ENCODE assay signal across 17 cellular contexts in the genomic region with DNA sequence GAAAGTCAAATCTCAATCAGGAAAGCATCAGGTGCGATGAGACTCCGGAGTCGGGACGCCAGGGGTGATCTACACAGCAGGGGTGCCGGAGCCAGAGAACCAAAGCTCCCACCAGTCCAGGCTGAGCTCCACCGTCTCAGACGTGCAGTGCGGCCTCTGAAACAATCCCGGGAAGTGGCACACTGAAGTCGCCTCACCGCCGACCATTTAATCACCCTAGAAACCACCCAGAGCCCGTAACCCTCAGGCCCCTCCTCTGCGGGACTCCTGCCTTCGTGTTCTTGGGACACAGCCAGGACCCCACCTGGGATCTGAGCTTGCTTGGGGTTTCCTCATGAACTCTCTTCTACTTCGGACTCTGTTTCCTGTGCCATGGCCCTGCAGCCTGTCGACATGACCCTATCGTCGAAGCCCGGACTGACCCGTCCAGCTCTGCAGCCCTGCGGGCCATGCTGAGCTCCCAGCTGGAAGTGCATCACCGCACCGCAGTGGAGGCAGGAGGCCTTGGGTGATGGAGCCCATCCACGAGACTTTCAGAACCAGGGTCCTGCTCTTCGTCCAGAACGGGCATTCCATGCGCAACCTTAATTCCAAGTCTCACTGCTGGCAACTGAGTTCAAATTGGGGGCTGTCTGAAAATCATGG.
DNase-seq lines count a peak whose midpoint lies in the region; ATAC-seq and TF ChIP-seq lines count a peak whose summit lies in the region.
"Had no signal": no experiment of that assay in that cellular context is flagged by ENCODE, and none has a peak within 500 bp of the region (broad histone marks: within the 10 kb centered on the region; RNA-seq: fewer than 3 reads in every experiment).

No MANE protein-coding gene starts in this region.

- peaks cover 13% of the 10 kb centered on the region for H3K4me1 Mint-ChIP-seq in endodermal cell
- H3K4me1 Mint-ChIP-seq: CD4-positive, CD25-positive, alpha-beta regulatory T cell had no signal

- H3K27me3 ChIP-seq in heart left ventricle (peaks cover 3 to 67% (median 17%) of the 10 kb centered on the region in 9 donors), endodermal cell (ENCODE audit: control insufficient read depth, insufficient read depth, low read length, poor library complexity, severe bottlenecking) (no peaks in the 10 kb centered on the region), osteoblast (ENCODE audit: insufficient read depth, low read length) (no peaks in the 10 kb centered on the region), PC-9 (ENCODE audit: insufficient read depth, low read depth) (peaks cover 79% of the 10 kb centered on the region)
- H3K27me3 ChIP-seq: BLaER1 treated with 17β-estradiol and CSF1 and Interleukin-3, amounts not matched to agents 10 nM and 100 nM had no signal

- CTCF ChIA-PET in PC-9 (lab: Charles Lee), result no interaction called here

- peaks cover under 1% of the 10 kb centered on the region; the same call in 1 of the 2 replicates for H3F3A ChIP-seq in PC-9 (ENCODE audit: insufficient read depth, low read depth)

- peaks cover 3% of the 10 kb centered on the region for H3K9me3 Mint-ChIP-seq in endodermal cell

- ATAC-seq in heart left ventricle (no peak), HG02938 (IDR thresholded peaks at IDR 0.05; ENCODE audit: unreplicated experiment) (no peak)
- ATAC-seq: GM12878, HCT116 had no signal

- H2AFZ ChIP-seq in osteoblast (ENCODE audit: low read length), result no peak overlapping the region
- no peak overlapping the region for H2AFZ ChIP-seq in PC-9

- BruUV-seq in PC-9 (replicated peaks; lab: Mats Ljungman, UMichigan), result no TSS peak

- peaks cover 15% of the 10 kb centered on the region for H3K27me3 Mint-ChIP-seq in endodermal cell (ENCODE audit: insufficient read depth)
- H3K27me3 Mint-ChIP-seq: CD4-positive, CD25-positive, alpha-beta regulatory T cell had no signal

- no peaks in the 10 kb centered on the region for H3K79me2 ChIP-seq in osteoblast (ENCODE audit: insufficient read depth, low read length)
- no peaks in the 10 kb centered on the region for H3K79me2 ChIP-seq in PC-9 (ENCODE audit: low read depth)

- no peak for TF ChIP-seq POLR2A in heart left ventricle (IDR thresholded peaks at IDR 0.05)

- 86 to 89% (median 87%) methylated on average over 28 of the region's 28 CpGs for WGBS in heart left ventricle, 4 donors
- 87% methylated on average over 22 to 28 of the region's 28 CpGs for WGBS in endodermal cell (ENCODE audit: insufficient coverage in 1 of 2, insufficient read length in 1 of 2), 2 experiments

- H3K36me3 Mint-ChIP-seq in endodermal cell (ENCODE audit: low read depth), result no peaks in the 10 kb centered on the region
- H3K36me3 Mint-ChIP-seq: CD4-positive, CD25-positive, alpha-beta regulatory T cell had no signal

- H3K9me3 ChIP-seq in heart left ventricle (no peaks in the 10 kb centered on the region), endodermal cell (ENCODE audit: control insufficient read depth, low read length) (peaks cover 71% of the 10 kb centered on the region), osteoblast (ENCODE audit: low read depth, low read length) (no peaks in the 10 kb centered on the region), PC-9 (ENCODE audit: insufficient read depth, low read depth) (no peaks in the 10 kb centered on the region)

- H4K20me1 ChIP-seq in osteoblast (ENCODE audit: insufficient read depth, low read length) (no peaks in the 10 kb centered on the region), PC-9 (ENCODE audit: insufficient read depth) (no peaks in the 10 kb centered on the region)
- H4K20me1 ChIP-seq: BLaER1 treated with 17β-estradiol and CSF1 and Interleukin-3, amounts not matched to agents 10 nM and 100 nM had no signal

- H3K27ac ChIP-seq in heart left ventricle, result no peak overlapping the region
- no peak overlapping the region for H3K27ac ChIP-seq in endodermal cell (ENCODE audit: low read depth, low read length)
- no peak overlapping the region for H3K27ac ChIP-seq in osteoblast (ENCODE audit: low read depth, low read length)
- H3K27ac ChIP-seq in PC-9, result no peak overlapping the region
- H3K27ac ChIP-seq: BLaER1 treated with 17β-estradiol and CSF1 and Interleukin-3, amounts not matched to agents 10 nM and 100 nM had no signal

- H3K36me3 ChIP-seq in heart left ventricle (no peaks in the 10 kb centered on the region), endodermal cell (ENCODE audit: control insufficient read depth, insufficient read depth, low read length) (no peaks in the 10 kb centered on the region), osteoblast (ENCODE audit: insufficient read depth, low read length) (no peaks in the 10 kb centered on the region), PC-9 (ENCODE audit: low read depth) (no peaks in the 10 kb centered on the region)

- H3K9ac ChIP-seq in endodermal cell (ENCODE audit: extremely low read depth, low read length, poor library complexity, severe bottlenecking), result no peak overlapping the region
- H3K9ac ChIP-seq: BLaER1 treated with 17β-estradiol and CSF1 and Interleukin-3, amounts not matched to agents 10 nM and 100 nM had no signal

- POLR2A ChIA-PET in PC-9 (lab: Charles Lee; ENCODE audit: unreplicated experiment), result no interaction called here

- H3K4me3 Mint-ChIP-seq in endodermal cell, result no peak overlapping the region
- H3K4me3 Mint-ChIP-seq: CD4-positive, CD25-positive, alpha-beta regulatory T cell had no signal

- H3K4me2 ChIP-seq in osteoblast (ENCODE audit: insufficient read depth, low read length), result no peak overlapping the region
- no peak overlapping the region for H3K4me2 ChIP-seq in PC-9

- H3K9me2 ChIP-seq in PC-9 (ENCODE audit: insufficient read depth), result no peaks in the 10 kb centered on the region

- no peak overlapping the region for H3K27ac Mint-ChIP-seq in endodermal cell
- H3K27ac Mint-ChIP-seq: CD4-positive, CD25-positive, alpha-beta regulatory T cell had no signal

- intact Hi-C loops in cardiac septum (cut with DNase I), result no loop called here
- intact Hi-C loops in heart left ventricle (cut with DNase I), result loop anchor here in 1 of 10 donors (10.0 kb wide), 1 partner anchor 306 kb away; no protein-coding TSS in a partner anchor
- intact Hi-C loops in PC-9 (cut with micrococcal nuclease; ENCODE audit: unreplicated experiment), result no loop called here

- peak; percentile 69 for DNase-seq in cardiac septum (ENCODE audit: low spot score)
- no peak for DNase-seq in heart left ventricle
- DNase-seq in endodermal cell, result peak; percentile 14
- peak; percentile 26 for DNase-seq in osteoblast (ENCODE audit: insufficient read length, low spot score, missing footprints)
- DNase-seq in superior temporal gyrus (ENCODE audit: extremely low spot score), result peak; percentile 0
- no peak for DNase-seq in PC-9
- DNase-seq in NCI-H345 (lab: John Stamatoyannopoulos, UW), result no peak
- DNase-seq: 8988T; ACHN; CD4-positive, CD25-positive, alpha-beta regulatory T cell; DMS53; GOT3; IMR-90 had no signal

- TF ChIP-seq CTCF in heart left ventricle (IDR thresholded peaks at IDR 0.05) (no peak), endodermal cell (conservative IDR thresholded peaks at IDR 0.05) (no peak), osteoblast (IDR thresholded peaks at IDR 0.05; ENCODE audit: extremely low read depth, low read depth, low read length) (no peak), PC-9 (conservative IDR thresholded peaks at IDR 0.05) (no peak)

- H3K4me1 ChIP-seq in heart left ventricle (peaks cover 0 to 17% (median 0%) of the 10 kb centered on the region in 12 donors), endodermal cell (ENCODE audit: control insufficient read depth, insufficient read depth, low read length) (no peaks in the 10 kb centered on the region), osteoblast (ENCODE audit: insufficient read depth, low read length) (no peaks in the 10 kb centered on the region), PC-9 (replicated peaks; ENCODE audit: insufficient read depth) (no peaks in the 10 kb centered on the region)

- H3K4me3 ChIP-seq in heart left ventricle (no peak overlapping the region), endodermal cell (ENCODE audit: low read length) (no peak overlapping the region), osteoblast (ENCODE audit: insufficient read depth, low read length) (no peak overlapping the region), PC-9 (no peak overlapping the region)
- H3K4me3 ChIP-seq: BLaER1 treated with 17β-estradiol and CSF1 and Interleukin-3, amounts not matched to agents 10 nM and 100 nM; GM12878 had no signal

Comparison
In these comparisons a context has a peak if more than half of its experiments do, and no peak if none do; other contexts are left out.
1. DNase-seq: peak in cardiac septum (single experiment), endodermal cell (single experiment), osteoblast (single experiment) and superior temporal gyrus (single experiment); none in heart left ventricle (0 of 5), PC-9 (0 of 2) and NCI-H345 (single experiment).